1 cellular context compared by ENCODE assay signal in the genomic region with DNA sequence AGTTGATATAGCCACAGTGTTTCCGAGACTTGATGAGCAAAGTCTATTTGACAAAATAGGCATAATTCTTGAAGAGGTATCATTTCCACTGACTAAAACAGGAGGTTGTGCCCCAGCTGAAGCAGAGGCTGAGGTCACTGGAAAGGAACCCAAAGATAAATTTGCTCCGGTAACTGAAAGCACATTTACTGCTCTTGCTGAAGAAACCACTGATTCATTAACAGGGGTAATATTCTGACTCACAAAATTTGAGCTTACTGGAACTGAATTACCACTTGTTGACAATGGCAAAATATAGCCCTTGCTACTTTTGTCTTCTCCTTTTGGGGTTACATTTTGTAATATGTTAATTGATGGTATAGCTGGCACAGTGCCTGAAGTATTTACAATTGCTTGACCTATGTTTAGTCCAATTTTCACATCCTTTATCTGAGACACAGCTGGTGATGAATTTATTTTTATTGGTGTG.
TF ChIP-seq lines count a peak whose summit lies in the region.

No MANE protein-coding gene starts in this region.

TF ChIP-seq in IMR-90, 13 proteins besides CTCF, POLR2A, EP300 and RAD21:
- TF ChIP-seq ELK1 (IDR thresholded peaks at IDR 0.05; ENCODE audit: borderline replicate concordance, low read depth, low read length) = no peak
- TF ChIP-seq RCOR1 (IDR thresholded peaks at IDR 0.05; ENCODE audit: insufficient replicate concordance, low read length) = no peak
- no peak for TF ChIP-seq SMC3 (IDR thresholded peaks at IDR 0.05; ENCODE audit: low read depth, low read length)
- TF ChIP-seq MXI1 (IDR thresholded peaks at IDR 0.05; ENCODE audit: borderline replicate concordance, low read depth, low read length) = no peak
- TF ChIP-seq CEBPB (IDR thresholded peaks at IDR 0.05; ENCODE audit: low read depth, low read length) = no peak
- TF ChIP-seq NFE2L2 (IDR thresholded peaks at IDR 0.05; ENCODE audit: low read depth, low read length) = no peak
- TF ChIP-seq MAZ (IDR thresholded peaks at IDR 0.05; ENCODE audit: borderline replicate concordance, low read depth, low read length) = no peak
- TF ChIP-seq, protein P1, sequence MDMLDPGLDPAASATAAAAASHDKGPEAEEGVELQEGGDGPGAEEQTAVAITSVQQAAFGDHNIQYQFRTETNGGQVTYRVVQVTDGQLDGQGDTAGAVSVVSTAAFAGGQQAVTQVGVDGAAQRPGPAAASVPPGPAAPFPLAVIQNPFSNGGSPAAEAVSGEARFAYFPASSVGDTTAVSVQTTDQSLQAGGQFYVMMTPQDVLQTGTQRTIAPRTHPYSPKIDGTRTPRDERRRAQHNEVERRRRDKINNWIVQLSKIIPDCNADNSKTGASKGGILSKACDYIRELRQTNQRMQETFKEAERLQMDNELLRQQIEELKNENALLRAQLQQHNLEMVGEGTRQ (IDR thresholded peaks at IDR 0.05; ENCODE audit: low read depth, low read length) = no peak
- no peak for TF ChIP-seq BHLHE40 (IDR thresholded peaks at IDR 0.05; ENCODE audit: low read depth, low read length)
